Comparison of ENCODE assay signal across 9 cellular contexts in genomic region chr3:104437131-104437750, GRCh38.
DNase-seq lines count a peak whose midpoint lies in the region; ATAC-seq and TF ChIP-seq lines count a peak whose summit lies in the region.
"Had no signal": no experiment of that assay in that cellular context is flagged by ENCODE, and none has a peak within 500 bp of the region (broad histone marks: within the 10 kb centered on the region; RNA-seq: fewer than 3 reads in every experiment).

No MANE protein-coding gene starts in this region.

- peaks cover 13% of the 10 kb centered on the region for H3K36me3 Mint-ChIP-seq in WTC11
- no peaks in the 10 kb centered on the region for H3K36me3 Mint-ChIP-seq in activated naive CD4-positive, alpha-beta T cell treated with anti-CD3 and anti-CD28 coated beads for 36 hours (ENCODE audit: low read depth)

- H3F3A ChIP-seq in smooth muscle cell (ENCODE audit: low read depth), result peaks cover 9% of the 10 kb centered on the region

- no peaks in the 10 kb centered on the region for H4K20me1 ChIP-seq in smooth muscle cell (ENCODE audit: low read depth)

- WGBS in smooth muscle cell (ENCODE audit: low lambda C conversion rate), result 11% methylated on average over 4 of the region's 4 CpGs

- intact Hi-C loops in activated naive CD4-positive, alpha-beta T cell treated with anti-CD3 and anti-CD28 coated beads for 36 hours (cut with micrococcal nuclease), result no loop called here

- peak; percentile 58 for ATAC-seq in WTC11
- no peak for ATAC-seq in HG02852 (IDR thresholded peaks at IDR 0.05; ENCODE audit: unreplicated experiment)

- POLR2A ChIA-PET in WTC11 (lab: Charles Lee), result interaction anchor here (1.2 kb wide), 1 partner anchor 11 kb away, joined by 3 read pairs; no protein-coding TSS in a partner anchor

- no peak overlapping the region for H2AFZ ChIP-seq in smooth muscle cell (ENCODE audit: low read depth)

- H3K9ac ChIP-seq in smooth muscle cell (ENCODE audit: low read depth), result no peak overlapping the region

- no peaks in the 10 kb centered on the region for H3K9me3 ChIP-seq in smooth muscle cell (replicated peaks; ENCODE audit: low read depth)
- H3K9me3 ChIP-seq: upper lobe of left lung had no signal

- H3K9me3 Mint-ChIP-seq in WTC11, result peaks cover 11% of the 10 kb centered on the region
- no peaks in the 10 kb centered on the region for H3K9me3 Mint-ChIP-seq in activated naive CD4-positive, alpha-beta T cell treated with anti-CD3 and anti-CD28 coated beads for 36 hours

- CTCF ChIA-PET in WTC11 (lab: Charles Lee), result interaction anchor here (1.4 kb wide), 1 partner anchor 24 kb away, joined by 7 read pairs; no protein-coding TSS in a partner anchor
- CTCF ChIA-PET in activated naive CD4-positive, alpha-beta T cell treated with anti-CD3 and anti-CD28 coated beads for 36 hours (lab: Charles Lee), result no interaction called here

- H3K27me3 ChIP-seq in smooth muscle cell (ENCODE audit: low read depth), result no peaks in the 10 kb centered on the region
- H3K27me3 ChIP-seq: upper lobe of left lung had no signal

- TF ChIP-seq CTCF in WTC11 (IDR thresholded peaks at IDR 0.05) (no peak), smooth muscle cell (IDR thresholded peaks at IDR 0.05; ENCODE audit: borderline replicate concordance, insufficient read depth, poor library complexity, severe bottlenecking) (no peak)

- H3K27ac Mint-ChIP-seq in WTC11, result peak overlapping the region; percentile 93
- H3K27ac Mint-ChIP-seq in activated naive CD4-positive, alpha-beta T cell treated with anti-CD3 and anti-CD28 coated beads for 36 hours, result no peak overlapping the region

- no peaks in the 10 kb centered on the region for H3K79me2 ChIP-seq in smooth muscle cell (ENCODE audit: low read depth)

- no peak overlapping the region; the same call in 1 of the 2 replicates for H3K4me3 Mint-ChIP-seq in WTC11
- no peak overlapping the region for H3K4me3 Mint-ChIP-seq in activated naive CD4-positive, alpha-beta T cell treated with anti-CD3 and anti-CD28 coated beads for 36 hours

- H3K27me3 Mint-ChIP-seq in WTC11 (ENCODE audit: low read depth), result no peaks in the 10 kb centered on the region
- no peaks in the 10 kb centered on the region for H3K27me3 Mint-ChIP-seq in activated naive CD4-positive, alpha-beta T cell treated with anti-CD3 and anti-CD28 coated beads for 36 hours (ENCODE audit: low read depth)

- peak; percentile 88 for DNase-seq in HCEC 1CT
- DNase-seq in WTC11 (ENCODE audit: low spot score), result no peak
- peak; percentile 35 for DNase-seq in hepatic stellate cell (ENCODE audit: low spot score)
- no peak for DNase-seq in smooth muscle cell (lab: John Stamatoyannopoulos, UW; ENCODE audit: unreplicated experiment)
- DNase-seq in D341Med (ENCODE audit: low spot score), result no peak
- DNase-seq in activated naive CD4-positive, alpha-beta T cell treated with anti-CD3 and anti-CD28 coated beads for 36 hours, result no peak
- DNase-seq in NCI-H748 treated with DMSO at 0.1 percent for 48 hours (lab: John Stamatoyannopoulos, UW), result no peak
- DNase-seq: upper lobe of left lung had no signal

- no peak overlapping the region for H3K4me3 ChIP-seq in smooth muscle cell
- H3K4me3 ChIP-seq: upper lobe of left lung had no signal

- peak overlapping the region; percentile 55 for H3K27ac ChIP-seq in smooth muscle cell (ENCODE audit: low read depth)
- H3K27ac ChIP-seq: upper lobe of left lung had no signal

- H3K4me2 ChIP-seq in smooth muscle cell, result peak overlapping the region; percentile 76

- no peaks in the 10 kb centered on the region for H3K36me3 ChIP-seq in smooth muscle cell (ENCODE audit: low read depth)
- H3K36me3 ChIP-seq: upper lobe of left lung had no signal

- H3K4me1 ChIP-seq in smooth muscle cell (ENCODE audit: low read depth), result peaks cover 31% of the 10 kb centered on the region

- H3K4me1 Mint-ChIP-seq in WTC11, result peaks cover 57% of the 10 kb centered on the region
- no peaks in the 10 kb centered on the region for H3K4me1 Mint-ChIP-seq in activated naive CD4-positive, alpha-beta T cell treated with anti-CD3 and anti-CD28 coated beads for 36 hours (ENCODE audit: low read depth)

TF ChIP-seq in WTC11, 78 proteins besides CTCF, POLR2A, EP300 and RAD21:
- no peak for TF ChIP-seq NFATC4 (CRISPR knock-in tag; IDR thresholded peaks at IDR 0.05)
- TF ChIP-seq TEAD4 (CRISPR knock-in tag; IDR thresholded peaks at IDR 0.05), result no peak
- no peak for TF ChIP-seq MLX (CRISPR knock-in tag; IDR thresholded peaks at IDR 0.05)
- TF ChIP-seq GABPB1 (CRISPR knock-in tag; IDR thresholded peaks at IDR 0.05), result no peak
- TF ChIP-seq GTF2I (CRISPR knock-in tag; conservative IDR thresholded peaks at IDR 0.05), result no peak
- TF ChIP-seq JAZF1 (CRISPR knock-in tag; IDR thresholded peaks at IDR 0.05), result no peak
- no peak for TF ChIP-seq PRDM15 (CRISPR knock-in tag; IDR thresholded peaks at IDR 0.05)
- no peak for TF ChIP-seq HMGA2 (CRISPR knock-in tag; IDR thresholded peaks at IDR 0.05)
- no peak for TF ChIP-seq FOXK1 (CRISPR knock-in tag; IDR thresholded peaks at IDR 0.05)
- no peak for TF ChIP-seq GRHL2 (CRISPR knock-in tag; IDR thresholded peaks at IDR 0.05; ENCODE audit: insufficient replicate concordance, severe bottlenecking)
- no peak for TF ChIP-seq TCF7 (CRISPR knock-in tag; IDR thresholded peaks at IDR 0.05; ENCODE audit: low read depth)
- TF ChIP-seq TP53 (CRISPR knock-in tag; IDR thresholded peaks at IDR 0.05), result no peak

Comparison
In these comparisons a context has a peak if more than half of its experiments do, and no peak if none do; other contexts are left out.
1. DNase-seq: peak in HCEC 1CT (single experiment) and hepatic stellate cell (single experiment); none in WTC11 (single experiment), smooth muscle cell (single experiment), D341Med (single experiment), activated naive CD4-positive, alpha-beta T cell treated with anti-CD3 and anti-CD28 coated beads for 36 hours (single experiment) and NCI-H748 treated with DMSO at 0.1 percent for 48 hours (single experiment).